1 cellular context compared by ENCODE assay signal in the genomic region with DNA sequence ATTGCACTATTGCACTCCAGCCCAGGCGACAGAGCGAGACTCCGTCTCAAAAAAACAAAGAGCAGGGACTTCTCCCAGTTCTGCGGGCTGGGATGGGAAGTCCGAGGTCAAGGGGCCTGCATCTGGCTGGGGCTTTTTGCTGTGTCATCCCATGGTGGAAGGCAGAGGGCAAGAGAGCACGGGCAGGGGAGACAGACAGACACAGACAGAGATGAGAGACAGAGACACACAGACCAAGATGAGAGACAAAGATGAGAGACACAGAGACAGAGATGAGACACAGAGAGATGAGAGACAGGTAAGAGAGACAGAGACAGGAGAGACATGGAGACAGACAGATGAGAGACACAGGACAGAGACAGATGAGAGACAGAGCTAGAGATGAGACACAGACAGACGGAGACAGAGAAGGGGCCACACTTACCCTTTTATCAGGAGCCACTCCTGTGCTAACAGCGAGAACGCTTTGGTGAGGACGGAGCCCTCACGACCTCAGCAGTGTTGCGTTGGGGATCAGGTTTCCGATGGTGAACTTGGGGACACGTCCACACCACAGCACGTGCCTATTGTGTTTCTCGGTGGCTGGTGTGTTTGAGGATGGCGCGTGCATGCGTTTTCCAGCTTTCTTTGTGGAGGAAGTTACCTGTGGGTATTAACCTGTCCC.
A peak's percentile ranks its signal among the peaks of the same experiment; 100 is the strongest.
TF ChIP-seq lines count a peak whose summit lies in the region.

No MANE protein-coding gene starts in this region.

TF ChIP-seq in K562, 482 proteins besides CTCF, POLR2A, EP300 and RAD21 (continued from another document and continues in another):
- TF ChIP-seq, protein P1, sequence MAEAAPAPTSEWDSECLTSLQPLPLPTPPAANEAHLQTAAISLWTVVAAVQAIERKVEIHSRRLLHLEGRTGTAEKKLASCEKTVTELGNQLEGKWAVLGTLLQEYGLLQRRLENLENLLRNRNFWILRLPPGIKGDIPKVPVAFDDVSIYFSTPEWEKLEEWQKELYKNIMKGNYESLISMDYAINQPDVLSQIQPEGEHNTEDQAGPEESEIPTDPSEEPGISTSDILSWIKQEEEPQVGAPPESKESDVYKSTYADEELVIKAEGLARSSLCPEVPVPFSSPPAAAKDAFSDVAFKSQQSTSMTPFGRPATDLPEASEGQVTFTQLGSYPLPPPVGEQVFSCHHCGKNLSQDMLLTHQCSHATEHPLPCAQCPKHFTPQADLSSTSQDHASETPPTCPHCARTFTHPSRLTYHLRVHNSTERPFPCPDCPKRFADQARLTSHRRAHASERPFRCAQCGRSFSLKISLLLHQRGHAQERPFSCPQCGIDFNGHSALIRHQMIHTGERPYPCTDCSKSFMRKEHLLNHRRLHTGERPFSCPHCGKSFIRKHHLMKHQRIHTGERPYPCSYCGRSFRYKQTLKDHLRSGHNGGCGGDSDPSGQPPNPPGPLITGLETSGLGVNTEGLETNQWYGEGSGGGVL (CRISPR knock-in tag; IDR thresholded peaks at IDR 0.05), result no peak
- TF ChIP-seq ZFPM2 (CRISPR knock-in tag; IDR thresholded peaks at IDR 0.05) (no peak), WHSC1 (IDR thresholded peaks at IDR 0.05; ENCODE audit: low read length) (peak; percentile 33), THAP12 (CRISPR knock-in tag; IDR thresholded peaks at IDR 0.05) (no peak), TARDBP (IDR thresholded peaks at IDR 0.05) (no peak), GTF2A2 (tag; IDR thresholded peaks at IDR 0.05) (no peak), MIER1 (IDR thresholded peaks at IDR 0.05; ENCODE audit: low read depth) (peak; percentile 69; the same call in 1 of the 2 replicates), TCF7 (IDR thresholded peaks at IDR 0.05; ENCODE audit: borderline replicate concordance) (no peak), ERF (CRISPR knock-in tag; IDR thresholded peaks at IDR 0.05) (no peak), ZNF280B (CRISPR knock-in tag; IDR thresholded peaks at IDR 0.05) (no peak), STAT5A (IDR thresholded peaks at IDR 0.05; ENCODE audit: borderline replicate concordance, low read length) (no peak), C11orf30 (IDR thresholded peaks at IDR 0.05; ENCODE audit: low read depth) (peak; percentile 97), KDM2B (CRISPR knock-in tag; IDR thresholded peaks at IDR 0.05) (no peak), SOX6 (IDR thresholded peaks at IDR 0.05) (peak; percentile 62; the same call in 1 of the 2 replicates), ZNF140 (CRISPR knock-in tag; IDR thresholded peaks at IDR 0.05) (no peak), SPI1 (IDR thresholded peaks at IDR 0.05; ENCODE audit: borderline replicate concordance, low read depth, low read length) (peak; percentile 28; the same call in 1 of the 2 replicates), SRSF1 (IDR thresholded peaks at IDR 0.05; ENCODE audit: low read depth, low read length) (no peak), GATAD2A (IDR thresholded peaks at IDR 0.05) (peak; percentile 35; the same call in 1 of the 2 replicates), IFI16 (CRISPR knock-in tag; IDR thresholded peaks at IDR 0.05) (no peak), ZNF551 (CRISPR knock-in tag; IDR thresholded peaks at IDR 0.05) (no peak), ZNF282 (CRISPR knock-in tag; IDR thresholded peaks at IDR 0.05) (no peak), PTRF (tag; IDR thresholded peaks at IDR 0.05) (no peak), CBFA2T3 (IDR thresholded peaks at IDR 0.05) (peak; percentile 75), SETDB1 (IDR thresholded peaks at IDR 0.05; ENCODE audit: low read length) (no peak), NR2F6 (CRISPR knock-in tag; IDR thresholded peaks at IDR 0.05) (no peak), ZNF699 (CRISPR knock-in tag; IDR thresholded peaks at IDR 0.05; ENCODE audit: insufficient replicate concordance) (no peak), CREB3 (tag; conservative IDR thresholded peaks at IDR 0.05; ENCODE audit: low read depth) (no peak), ZBTB5 (IDR thresholded peaks at IDR 0.05) (0 out of 2 replicates have a peak, but pooled peaks have one; percentile 36), JUND (IDR thresholded peaks at IDR 0.05; ENCODE audit: borderline replicate concordance, low read depth, low read length) (peak; percentile 54; the same call in 1 of the 2 replicates), JUND (tag; IDR thresholded peaks at IDR 0.05; ENCODE audit: borderline replicate concordance, low read depth, low read length) (no peak; the same call in 2 of the 3 replicates), CBX5 (IDR thresholded peaks at IDR 0.05; ENCODE audit: borderline replicate concordance, low read depth) (no peak), CBFA2T2 (conservative IDR thresholded peaks at IDR 0.05) (peak; percentile 45; the same call in 1 of the 2 replicates), SNIP1 (IDR thresholded peaks at IDR 0.05; ENCODE audit: low read depth) (no peak), ARHGAP35 (IDR thresholded peaks at IDR 0.05; ENCODE audit: partially characterized antibody) (peak; percentile 63), HNRNPL (IDR thresholded peaks at IDR 0.05; ENCODE audit: low read depth, low read length) (no peak), RBM22 (IDR thresholded peaks at IDR 0.05; ENCODE audit: low read depth, low read length, poor library complexity, severe bottlenecking) (no peak), DDX20 (tag; IDR thresholded peaks at IDR 0.05; ENCODE audit: low read depth) (no peak), PRMT5 (CRISPR knock-in tag; IDR thresholded peaks at IDR 0.05) (no peak), SP1 (CRISPR knock-in tag; IDR thresholded peaks at IDR 0.05) (no peak), HNRNPUL1 (IDR thresholded peaks at IDR 0.05; ENCODE audit: low read length) (no peak)
- TF ChIP-seq, protein P2, sequence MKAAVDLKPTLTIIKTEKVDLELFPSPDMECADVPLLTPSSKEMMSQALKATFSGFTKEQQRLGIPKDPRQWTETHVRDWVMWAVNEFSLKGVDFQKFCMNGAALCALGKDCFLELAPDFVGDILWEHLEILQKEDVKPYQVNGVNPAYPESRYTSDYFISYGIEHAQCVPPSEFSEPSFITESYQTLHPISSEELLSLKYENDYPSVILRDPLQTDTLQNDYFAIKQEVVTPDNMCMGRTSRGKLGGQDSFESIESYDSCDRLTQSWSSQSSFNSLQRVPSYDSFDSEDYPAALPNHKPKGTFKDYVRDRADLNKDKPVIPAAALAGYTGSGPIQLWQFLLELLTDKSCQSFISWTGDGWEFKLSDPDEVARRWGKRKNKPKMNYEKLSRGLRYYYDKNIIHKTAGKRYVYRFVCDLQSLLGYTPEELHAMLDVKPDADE (conservative IDR thresholded peaks at IDR 0.05; ENCODE audit: control insufficient read depth, low read depth, low read length), result 0 out of 2 replicates have a peak, but pooled peaks have one; percentile 18
- TF ChIP-seq, protein P3, sequence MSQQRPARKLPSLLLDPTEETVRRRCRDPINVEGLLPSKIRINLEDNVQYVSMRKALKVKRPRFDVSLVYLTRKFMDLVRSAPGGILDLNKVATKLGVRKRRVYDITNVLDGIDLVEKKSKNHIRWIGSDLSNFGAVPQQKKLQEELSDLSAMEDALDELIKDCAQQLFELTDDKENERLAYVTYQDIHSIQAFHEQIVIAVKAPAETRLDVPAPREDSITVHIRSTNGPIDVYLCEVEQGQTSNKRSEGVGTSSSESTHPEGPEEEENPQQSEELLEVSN (IDR thresholded peaks at IDR 0.05; ENCODE audit: borderline replicate concordance in 1 of 2, extremely low read depth in 1 of 2, insufficient read depth in 1 of 2, insufficient read length in 1 of 2, low read depth in 1 of 2, low read length in 1 of 2, poor library complexity in 1 of 2, severe bottlenecking in 1 of 2), result peak; percentile 40 to 49
- TF ChIP-seq, protein P4, sequence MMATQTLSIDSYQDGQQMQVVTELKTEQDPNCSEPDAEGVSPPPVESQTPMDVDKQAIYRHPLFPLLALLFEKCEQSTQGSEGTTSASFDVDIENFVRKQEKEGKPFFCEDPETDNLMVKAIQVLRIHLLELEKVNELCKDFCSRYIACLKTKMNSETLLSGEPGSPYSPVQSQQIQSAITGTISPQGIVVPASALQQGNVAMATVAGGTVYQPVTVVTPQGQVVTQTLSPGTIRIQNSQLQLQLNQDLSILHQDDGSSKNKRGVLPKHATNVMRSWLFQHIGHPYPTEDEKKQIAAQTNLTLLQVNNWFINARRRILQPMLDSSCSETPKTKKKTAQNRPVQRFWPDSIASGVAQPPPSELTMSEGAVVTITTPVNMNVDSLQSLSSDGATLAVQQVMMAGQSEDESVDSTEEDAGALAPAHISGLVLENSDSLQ (IDR thresholded peaks at IDR 0.05), result peak; percentile 88
- TF ChIP-seq, protein P5, sequence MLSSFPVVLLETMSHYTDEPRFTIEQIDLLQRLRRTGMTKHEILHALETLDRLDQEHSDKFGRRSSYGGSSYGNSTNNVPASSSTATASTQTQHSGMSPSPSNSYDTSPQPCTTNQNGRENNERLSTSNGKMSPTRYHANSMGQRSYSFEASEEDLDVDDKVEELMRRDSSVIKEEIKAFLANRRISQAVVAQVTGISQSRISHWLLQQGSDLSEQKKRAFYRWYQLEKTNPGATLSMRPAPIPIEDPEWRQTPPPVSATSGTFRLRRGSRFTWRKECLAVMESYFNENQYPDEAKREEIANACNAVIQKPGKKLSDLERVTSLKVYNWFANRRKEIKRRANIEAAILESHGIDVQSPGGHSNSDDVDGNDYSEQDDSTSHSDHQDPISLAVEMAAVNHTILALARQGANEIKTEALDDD (IDR thresholded peaks at IDR 0.05), result no peak
- TF ChIP-seq, protein P6, sequence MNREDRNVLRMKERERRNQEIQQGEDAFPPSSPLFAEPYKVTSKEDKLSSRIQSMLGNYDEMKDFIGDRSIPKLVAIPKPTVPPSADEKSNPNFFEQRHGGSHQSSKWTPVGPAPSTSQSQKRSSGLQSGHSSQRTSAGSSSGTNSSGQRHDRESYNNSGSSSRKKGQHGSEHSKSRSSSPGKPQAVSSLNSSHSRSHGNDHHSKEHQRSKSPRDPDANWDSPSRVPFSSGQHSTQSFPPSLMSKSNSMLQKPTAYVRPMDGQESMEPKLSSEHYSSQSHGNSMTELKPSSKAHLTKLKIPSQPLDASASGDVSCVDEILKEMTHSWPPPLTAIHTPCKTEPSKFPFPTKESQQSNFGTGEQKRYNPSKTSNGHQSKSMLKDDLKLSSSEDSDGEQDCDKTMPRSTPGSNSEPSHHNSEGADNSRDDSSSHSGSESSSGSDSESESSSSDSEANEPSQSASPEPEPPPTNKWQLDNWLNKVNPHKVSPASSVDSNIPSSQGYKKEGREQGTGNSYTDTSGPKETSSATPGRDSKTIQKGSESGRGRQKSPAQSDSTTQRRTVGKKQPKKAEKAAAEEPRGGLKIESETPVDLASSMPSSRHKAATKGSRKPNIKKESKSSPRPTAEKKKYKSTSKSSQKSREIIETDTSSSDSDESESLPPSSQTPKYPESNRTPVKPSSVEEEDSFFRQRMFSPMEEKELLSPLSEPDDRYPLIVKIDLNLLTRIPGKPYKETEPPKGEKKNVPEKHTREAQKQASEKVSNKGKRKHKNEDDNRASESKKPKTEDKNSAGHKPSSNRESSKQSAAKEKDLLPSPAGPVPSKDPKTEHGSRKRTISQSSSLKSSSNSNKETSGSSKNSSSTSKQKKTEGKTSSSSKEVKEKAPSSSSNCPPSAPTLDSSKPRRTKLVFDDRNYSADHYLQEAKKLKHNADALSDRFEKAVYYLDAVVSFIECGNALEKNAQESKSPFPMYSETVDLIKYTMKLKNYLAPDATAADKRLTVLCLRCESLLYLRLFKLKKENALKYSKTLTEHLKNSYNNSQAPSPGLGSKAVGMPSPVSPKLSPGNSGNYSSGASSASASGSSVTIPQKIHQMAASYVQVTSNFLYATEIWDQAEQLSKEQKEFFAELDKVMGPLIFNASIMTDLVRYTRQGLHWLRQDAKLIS (CRISPR knock-in tag; IDR thresholded peaks at IDR 0.05), result 0 out of 2 replicates have a peak, but pooled peaks have one; percentile 25
